ENCODE assay signal across 8 cellular contexts in the genomic region with DNA sequence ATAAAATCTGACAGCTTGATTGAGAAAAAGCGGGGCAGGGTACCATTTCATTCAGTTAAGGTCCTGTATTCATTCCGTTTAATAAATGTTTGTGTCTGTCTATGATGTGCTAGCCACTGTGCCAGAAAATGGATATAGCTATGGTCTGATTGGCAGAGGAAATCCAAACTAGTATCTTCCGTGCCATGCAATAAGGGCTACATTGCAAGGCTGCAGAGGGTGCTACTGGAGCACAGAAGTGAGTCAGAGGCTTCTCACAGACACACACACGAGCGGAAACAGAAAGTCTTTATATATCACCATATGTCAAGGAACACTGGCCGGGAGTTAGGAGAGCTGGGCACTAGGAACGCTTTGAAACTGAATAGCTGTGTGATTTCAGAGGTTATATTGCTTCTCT. TPM values are rescaled to one million over a fixed set of nuclear protein-coding genes. Genes with fewer than 3 reads are reported as not detected.
A peak's percentile ranks its signal among the peaks of the same experiment; 100 is the strongest.
DNase-seq lines count a peak whose midpoint lies in the region; ATAC-seq and TF ChIP-seq lines count a peak whose summit lies in the region.
"Not testable (repeated sequence)": the region's sequence is repeated elsewhere in the genome, so short reads cannot be mapped to it uniquely, and the experiment has no call there.

No MANE protein-coding gene starts in this region.

- H3K27ac Mint-ChIP-seq in activated T-helper 2 cell treated with anti-CD3 and anti-CD28 coated beads, Interferon-gamma antibody, Interleukin-2, Interleukin-4, amounts not matched to agents 10 μg/mL and 5 μg/mL and 100 μg/mL, durations not matched to agents 14 hours and 24 hours and 36 hours: peak overlapping the region; percentile 96
- H3K27ac Mint-ChIP-seq in mesothelial cell of epicardium: peak overlapping the region; percentile 97

- TF ChIP-seq CTCF in C4-2B (conservative IDR thresholded peaks at IDR 0.05); PC-3 (conservative IDR thresholded peaks at IDR 0.05; ENCODE audit: low read depth, low read length); mesothelial cell of epicardium (IDR thresholded peaks at IDR 0.05; ENCODE audit: unreplicated experiment): not testable (repeated sequence)
- peak in 2 of 6 experiments; percentile 6 to 50 for TF ChIP-seq CTCF in esophagus squamous epithelium (IDR thresholded peaks at IDR 0.05)

- H3K36me3 Mint-ChIP-seq in activated T-helper 2 cell treated with anti-CD3 and anti-CD28 coated beads, Interferon-gamma antibody, Interleukin-2, Interleukin-4, amounts not matched to agents 10 μg/mL and 5 μg/mL and 100 μg/mL, durations not matched to agents 14 hours and 24 hours and 36 hours (ENCODE audit: low read depth); mesothelial cell of epicardium: not testable (repeated sequence)

- peak; percentile 55 for DNase-seq in PC-3
- DNase-seq in activated T-helper 2 cell treated with anti-CD3 and anti-CD28 coated beads, Interferon-gamma antibody, Interleukin-2, Interleukin-4, amounts not matched to agents 10 μg/mL and 5 μg/mL and 100 μg/mL, durations not matched to agents 14 hours and 24 hours and 36 hours (ENCODE audit: low spot score): peak; percentile 58
- DNase-seq in esophagus squamous epithelium (lab: John Stamatoyannopoulos, UW); mesothelial cell of epicardium (ENCODE audit: low spot score in 2 of 2, unreplicated experiment in 2 of 2): not testable (repeated sequence)
- peak; percentile 9 to 46 for DNase-seq in stimulated activated CD4-positive, alpha-beta T cell treated with anti-CD3 and anti-CD28 coated beads, Interleukin-4, amount 100 ng/mL, for 4 hours

- not testable (repeated sequence) for H3K79me2 ChIP-seq in PC-3 (ENCODE audit: low read length)

- ATAC-seq in GM19455 (IDR thresholded peaks at IDR 0.05; ENCODE audit: unreplicated experiment) (peak; percentile 28), HG03460 (IDR thresholded peaks at IDR 0.05; ENCODE audit: unreplicated experiment) (peak; percentile 56), PC-3 (peak; percentile 71)

- H3K4me3 Mint-ChIP-seq in activated T-helper 2 cell treated with anti-CD3 and anti-CD28 coated beads, Interferon-gamma antibody, Interleukin-2, Interleukin-4, amounts not matched to agents 10 μg/mL and 5 μg/mL and 100 μg/mL, durations not matched to agents 14 hours and 24 hours and 36 hours (ENCODE audit: low read depth): peak overlapping the region; percentile 94
- H3K4me3 Mint-ChIP-seq in mesothelial cell of epicardium: peak overlapping the region; percentile 97

- H3K27me3 Mint-ChIP-seq in activated T-helper 2 cell treated with anti-CD3 and anti-CD28 coated beads, Interferon-gamma antibody, Interleukin-2, Interleukin-4, amounts not matched to agents 10 μg/mL and 5 μg/mL and 100 μg/mL, durations not matched to agents 14 hours and 24 hours and 36 hours (ENCODE audit: low read depth); mesothelial cell of epicardium (ENCODE audit: low read depth): not testable (repeated sequence)

- H3K9me2 ChIP-seq in PC-3 (replicated peaks; ENCODE audit: low read length): not testable (repeated sequence)

- H3K9me3 ChIP-seq in PC-3 (ENCODE audit: low read length); esophagus squamous epithelium: not testable (repeated sequence)

- H3F3A ChIP-seq in PC-3 (ENCODE audit: low read length, unreplicated experiment): not testable (repeated sequence)

- H3K4me3 ChIP-seq in PC-3 (ENCODE audit: low read length) (peak overlapping the region; percentile 74), esophagus squamous epithelium (peak overlapping the region; percentile 43 to 84 (median 68))

- not testable (repeated sequence) for BruUV-seq in PC-3 (replicated peaks; lab: Mats Ljungman, UMichigan)

- H3K9me3 Mint-ChIP-seq in activated T-helper 2 cell treated with anti-CD3 and anti-CD28 coated beads, Interferon-gamma antibody, Interleukin-2, Interleukin-4, amounts not matched to agents 10 μg/mL and 5 μg/mL and 100 μg/mL, durations not matched to agents 14 hours and 24 hours and 36 hours; mesothelial cell of epicardium: not testable (repeated sequence)

- peak overlapping the region; percentile 82 for H3K9ac ChIP-seq in PC-3 (ENCODE audit: low read length)

- not testable (repeated sequence) for H3K4me1 ChIP-seq in PC-3 (ENCODE audit: insufficient read depth, low read length); esophagus squamous epithelium

- intact Hi-C loops in PC-3 (cut with micrococcal nuclease); activated T-helper 2 cell treated with anti-CD3 and anti-CD28 coated beads, Interferon-gamma antibody, Interleukin-2, Interleukin-4, amounts not matched to agents 10 μg/mL and 5 μg/mL and 100 μg/mL, durations not matched to agents 14 hours and 24 hours and 36 hours (cut with micrococcal nuclease); esophagus squamous epithelium (cut with DNase I): not testable (repeated sequence)

- CTCF ChIA-PET in PC-3 (lab: Charles Lee): not testable (repeated sequence)

- H2AFZ ChIP-seq in PC-3 (ENCODE audit: low read length): not testable (repeated sequence)

- H3K27ac ChIP-seq in C4-2B (peak overlapping the region; percentile 83), PC-3 (ENCODE audit: low read length) (peak overlapping the region; percentile 75), esophagus squamous epithelium (peak overlapping the region; percentile 82 to 92 (median 91))

- not testable (repeated sequence) for H4K20me1 ChIP-seq in PC-3 (ENCODE audit: low read length)

- peaks cover 24% of the 10 kb centered on the region for H3K4me1 Mint-ChIP-seq in activated T-helper 2 cell treated with anti-CD3 and anti-CD28 coated beads, Interferon-gamma antibody, Interleukin-2, Interleukin-4, amounts not matched to agents 10 μg/mL and 5 μg/mL and 100 μg/mL, durations not matched to agents 14 hours and 24 hours and 36 hours (ENCODE audit: low read depth)
- H3K4me1 Mint-ChIP-seq in mesothelial cell of epicardium: not testable (repeated sequence)

- WGBS in esophagus squamous epithelium, 2 donors: 10 to 15% methylated on average over 7 of the region's 7 CpGs

- H3K36me3 ChIP-seq in PC-3 (ENCODE audit: low read depth, low read length): not testable (repeated sequence)
- H3K36me3 ChIP-seq in esophagus squamous epithelium: peaks cover 0 to 11% (median 0%) of the 10 kb centered on the region in 3 donors

- H3K27me3 ChIP-seq in PC-3 (ENCODE audit: low read length); esophagus squamous epithelium: not testable (repeated sequence)

- not testable (repeated sequence) for TF ChIP-seq POLR2A in esophagus squamous epithelium (IDR thresholded peaks at IDR 0.05)

- H3K4me2 ChIP-seq in PC-3 (ENCODE audit: low read length): peak overlapping the region; percentile 73

- POLR2A ChIA-PET in PC-3 (lab: Charles Lee; ENCODE audit: unreplicated experiment): not testable (repeated sequence)

RNA-seq across cellular contexts. Expression of a gene that starts 29.3 kb away (rescaled TPM):
- total RNA-seq in PC-3 (2014; rRNA removed): 5.6 and 7.1 TPM in 2 replicates
- total RNA-seq in activated T-helper 2 cell treated with anti-CD3 and anti-CD28 coated beads, Interferon-gamma antibody, Interleukin-2, Interleukin-4, amounts not matched to agents 10 μg/mL and 5 μg/mL and 100 μg/mL, durations not matched to agents 14 hours and 24 hours and 36 hours: 32.1 and 33.9 TPM in 2 replicates
- 1 to 10 TPM in 3 of 4 donors, under 1 TPM in 1; 0.94 to 8.8 (median 3.3) TPM for total RNA-seq in esophagus squamous epithelium
- 21.7 to 24.0 TPM (median 22.2 TPM) in 3 replicates for total RNA-seq in mesothelial cell of epicardium
